Comparison of ENCODE assay signal across 37 cellular contexts in genomic region chr12:252634-253033, GRCh38. TPM values are rescaled to one million over a fixed set of nuclear protein-coding genes. Genes with fewer than 3 reads are reported as not detected.
DNase-seq lines count a peak whose midpoint lies in the region; ATAC-seq and TF ChIP-seq lines count a peak whose summit lies in the region.
"Had no signal": no experiment of that assay in that cellular context is flagged by ENCODE, and none has a peak within 500 bp of the region (broad histone marks: within the 10 kb centered on the region; RNA-seq: fewer than 3 reads in every experiment).

No MANE protein-coding gene starts in this region.

- H3K4me3 Mint-ChIP-seq in Calu3 (ENCODE audit: low read depth, unreplicated experiment) (no peak overlapping the region), progenitor cell of endocrine pancreas (ENCODE audit: low read depth) (peak overlapping the region; percentile 25)
- no peak overlapping the region for H3K4me3 Mint-ChIP-seq in CD8-positive, alpha-beta memory T cell
- H3K4me3 Mint-ChIP-seq: activated CD4-positive, alpha-beta memory T cell treated with anti-CD3 and anti-CD28 coated beads, Interleukin-2, amount 10 ng/mL, durations not matched to agents 7 days and 5 days; CD8-positive, alpha-beta T cell; effector memory CD8-positive, alpha-beta T cell; natural killer cell treated with Interleukin-12 subunit alpha and Interleukin-12 subunit beta and Interleukin-15 and Interleukin-18, amount 100 ng/mL, for 72 hours; T-helper 2 cell treated with Interferon-gamma antibody and Interleukin-4, amounts not matched to agents 5 μg/mL and 100 μg/mL, for 36 hours had no signal

- DNase-seq in Calu3 = peak; percentile 14
- DNase-seq in NCI-H146 treated with DMSO at 0.1 percent for 48 hours (lab: John Stamatoyannopoulos, UW; ENCODE audit: unreplicated experiment) = peak; percentile 15
- peak; percentile 48 for DNase-seq in hepatocyte (ENCODE audit: low spot score)
- DNase-seq in progenitor cell of endocrine pancreas (ENCODE audit: low spot score, unreplicated experiment) = peak; percentile 50
- DNase-seq in CD8-positive, alpha-beta memory T cell = no peak
- no peak for DNase-seq in activated naive CD4-positive, alpha-beta T cell treated with anti-CD3 and anti-CD28 coated beads, Interleukin-2, amount 50 U/mL, for 16 hours
- DNase-seq: activated CD4-positive, alpha-beta memory T cell treated with anti-CD3 and anti-CD28 coated beads, Interleukin-2, amount 10 ng/mL, durations not matched to agents 7 days and 5 days; activated CD4-positive, alpha-beta T cell treated with anti-CD3 and anti-CD28 coated beads for 1 hour; activated CD8-positive, alpha-beta memory T cell treated with anti-CD3 and anti-CD28 coated beads, Interleukin-2, amount 50 U/mL, for 4 hours; activated naive CD4-positive, alpha-beta T cell; adrenal gland; BE2C; CD8-positive, alpha-beta T cell; central memory CD4-positive, alpha-beta T cell; cortex of kidney; effector memory CD8-positive, alpha-beta T cell; foreskin fibroblast; heart right ventricle; KBM-7; kidney glomerular epithelial cell; lower lobe of right lung; NCI-H1105 treated with DMSO at 0.1 percent for 48 hours; NCI-H2029; NCI-H226; NCI-H774; small intestine; stimulated activated naive CD8-positive, alpha-beta T cell treated with anti-CD3 and anti-CD28 coated beads, Interleukin-15, Interleukin-2, amounts not matched to agents 100 U/mL and 50 U/mL, for 24 hours; testis had no signal

- H3K36me3 ChIP-seq in hepatocyte (replicated peaks; ENCODE audit: insufficient read depth, low read depth) = no peaks in the 10 kb centered on the region
- H3K36me3 ChIP-seq in CD8-positive, alpha-beta memory T cell (ENCODE audit: insufficient read depth, low read length) = no peaks in the 10 kb centered on the region
- H3K36me3 ChIP-seq: adrenal gland, BE2C, heart right ventricle, lower lobe of right lung, pancreas had no signal

- TF ChIP-seq CTCF in Calu3 (IDR thresholded peaks at IDR 0.05; ENCODE audit: unreplicated experiment) (no peak), hepatocyte (IDR thresholded peaks at IDR 0.05; ENCODE audit: poor library complexity) (no peak), progenitor cell of endocrine pancreas (IDR thresholded peaks at IDR 0.05; ENCODE audit: unreplicated experiment) (no peak)

- H2AFZ ChIP-seq in hepatocyte = no peak overlapping the region

- no peaks in the 10 kb centered on the region for H3K4me1 ChIP-seq in hepatocyte (ENCODE audit: insufficient read depth)
- H3K4me1 ChIP-seq in CD8-positive, alpha-beta memory T cell (ENCODE audit: insufficient read depth, low read length) = no peaks in the 10 kb centered on the region
- H3K4me1 ChIP-seq: adrenal gland, BE2C, heart right ventricle, lower lobe of right lung, pancreas, testis had no signal

- peaks cover 36% of the 10 kb centered on the region for H3K27me3 Mint-ChIP-seq in Calu3 (ENCODE audit: unreplicated experiment)
- peaks cover 17% of the 10 kb centered on the region for H3K27me3 Mint-ChIP-seq in progenitor cell of endocrine pancreas
- peaks cover 20 to 54% of the 10 kb centered on the region in 2 donors for H3K27me3 Mint-ChIP-seq in CD8-positive, alpha-beta memory T cell

- 50% methylated on average over 4 of the region's 5 CpGs for WGBS in hepatocyte (ENCODE audit: low lambda C conversion rate, missing lambda C conversion rate)

- H3K9me3 ChIP-seq in hepatocyte (ENCODE audit: low read depth) = peaks cover 4% of the 10 kb centered on the region
- peaks cover 5% of the 10 kb centered on the region for H3K9me3 ChIP-seq in CD8-positive, alpha-beta memory T cell (ENCODE audit: low read length)
- H3K9me3 ChIP-seq: BE2C, lower lobe of right lung, pancreas, testis had no signal

- peak overlapping the region; percentile 55 for H3K27ac ChIP-seq in hepatocyte
- H3K27ac ChIP-seq in CD8-positive, alpha-beta memory T cell (ENCODE audit: low read depth, low read length) = no peak overlapping the region
- H3K27ac ChIP-seq: adrenal gland, heart right ventricle, lower lobe of right lung, pancreas, testis had no signal

- no peaks in the 10 kb centered on the region for H3K79me2 ChIP-seq in hepatocyte

- H3K4me3 ChIP-seq in hepatocyte = no peak overlapping the region
- no peak overlapping the region for H3K4me3 ChIP-seq in CD8-positive, alpha-beta memory T cell (ENCODE audit: low read length)
- H3K4me3 ChIP-seq: adrenal gland, heart right ventricle, lower lobe of right lung, pancreas, testis had no signal

- no peaks in the 10 kb centered on the region for H3K9me2 ChIP-seq in hepatocyte (replicated peaks; ENCODE audit: insufficient read depth)

- intact Hi-C loops in Calu3 (cut with micrococcal nuclease; ENCODE audit: unreplicated experiment) = no loop called here

- no TSS peak for BruUV-seq in Calu3 (replicated peaks; lab: Mats Ljungman, UMichigan)

- H3K4me1 Mint-ChIP-seq in Calu3 (ENCODE audit: low read depth, unreplicated experiment) = no peaks in the 10 kb centered on the region
- H3K4me1 Mint-ChIP-seq in progenitor cell of endocrine pancreas (ENCODE audit: low read depth) = peaks cover 28% of the 10 kb centered on the region
- no peaks in the 10 kb centered on the region for H3K4me1 Mint-ChIP-seq in CD8-positive, alpha-beta memory T cell
- H3K4me1 Mint-ChIP-seq: activated CD4-positive, alpha-beta memory T cell treated with anti-CD3 and anti-CD28 coated beads, Interleukin-2, amount 10 ng/mL, durations not matched to agents 7 days and 5 days had no signal

- POLR2A ChIA-PET in CD8-positive, alpha-beta memory T cell (lab: Charles Lee) = no interaction called here

- H3K27me3 ChIP-seq in hepatocyte = no peaks in the 10 kb centered on the region
- peaks cover 5% of the 10 kb centered on the region for H3K27me3 ChIP-seq in CD8-positive, alpha-beta memory T cell (ENCODE audit: insufficient read depth, low read length, poor library complexity, severe bottlenecking)
- H3K27me3 ChIP-seq: BE2C, pancreas, testis had no signal

- H4K20me1 ChIP-seq in hepatocyte (ENCODE audit: insufficient read depth, poor library complexity, severe bottlenecking) = no peaks in the 10 kb centered on the region

- H3K27ac Mint-ChIP-seq in Calu3 (ENCODE audit: unreplicated experiment) (no peak overlapping the region), progenitor cell of endocrine pancreas (peak overlapping the region; percentile 85)
- no peak overlapping the region for H3K27ac Mint-ChIP-seq in CD8-positive, alpha-beta memory T cell
- H3K27ac Mint-ChIP-seq: activated CD4-positive, alpha-beta memory T cell treated with anti-CD3 and anti-CD28 coated beads, Interleukin-2, amount 10 ng/mL, durations not matched to agents 7 days and 5 days; CD8-positive, alpha-beta T cell; effector memory CD8-positive, alpha-beta T cell; natural killer cell treated with Interleukin-12 subunit alpha and Interleukin-12 subunit beta and Interleukin-15 and Interleukin-18, amount 100 ng/mL, for 72 hours; T-helper 2 cell treated with Interferon-gamma antibody and Interleukin-4, amounts not matched to agents 5 μg/mL and 100 μg/mL, for 36 hours had no signal

- H3K9me3 Mint-ChIP-seq in Calu3 (ENCODE audit: low read depth, unreplicated experiment) = peaks cover 5% of the 10 kb centered on the region
- H3K9me3 Mint-ChIP-seq in progenitor cell of endocrine pancreas (ENCODE audit: low read depth) = peaks cover 5% of the 10 kb centered on the region
- peaks cover 2 to 8% (median 5%) of the 10 kb centered on the region in 5 donors for H3K9me3 Mint-ChIP-seq in CD8-positive, alpha-beta memory T cell
- H3K9me3 Mint-ChIP-seq: activated CD4-positive, alpha-beta memory T cell treated with anti-CD3 and anti-CD28 coated beads, Interleukin-2, amount 10 ng/mL, durations not matched to agents 7 days and 5 days had no signal

- no peak for ATAC-seq in GM18909 (IDR thresholded peaks at IDR 0.05; ENCODE audit: poor library complexity, unreplicated experiment)
- ATAC-seq: CD8-positive, alpha-beta T cell; effector memory CD8-positive, alpha-beta T cell; esophagus mucosa; heart right ventricle; stimulated activated naive CD8-positive, alpha-beta T cell treated with anti-CD3 and anti-CD28 coated beads, Interleukin-15, Interleukin-2, amounts not matched to agents 100 U/mL and 50 U/mL, for 24 hours had no signal

- no peak overlapping the region for H3K4me2 ChIP-seq in hepatocyte

- CTCF ChIA-PET in Calu3 (lab: Charles Lee) = interaction anchor here (0.6 kb wide), 1 partner anchor 474 kb away, joined by 3 read pairs; no protein-coding TSS in a partner anchor
- CTCF ChIA-PET in CD8-positive, alpha-beta memory T cell (lab: Charles Lee) = no interaction called here

- H3K36me3 Mint-ChIP-seq in Calu3 (ENCODE audit: insufficient read depth, unreplicated experiment) (no peaks in the 10 kb centered on the region), progenitor cell of endocrine pancreas (ENCODE audit: insufficient read depth) (no peaks in the 10 kb centered on the region)
- H3K36me3 Mint-ChIP-seq in CD8-positive, alpha-beta memory T cell = peaks cover 0 to 14% (median 3%) of the 10 kb centered on the region in 3 donors
- H3K36me3 Mint-ChIP-seq: CD8-positive, alpha-beta T cell; natural killer cell treated with Interleukin-12 subunit alpha and Interleukin-12 subunit beta and Interleukin-15 and Interleukin-18, amount 100 ng/mL, for 72 hours had no signal

RNA-seq across cellular contexts. Expression of gene SLC6A13, which starts 10.0 kb away (rescaled TPM):
- total RNA-seq in Calu3 (2022) (3.5 and 4.8 TPM in 2 replicates), hepatocyte (1.9 and 3.8 TPM in 2 replicates), progenitor cell of endocrine pancreas (0.60 and 0.98 TPM in 2 replicates)
- polyA plus RNA-seq in hepatocyte = 5.9 and 13.0 TPM in 2 replicates
- total RNA-seq in CD8-positive, alpha-beta memory T cell = under 1 TPM; 0.09 to 0.31 TPM
- not detected for polyA plus RNA-seq in CD8-positive, alpha-beta memory T cell
- total RNA-seq: activated CD4-positive, alpha-beta memory T cell treated with anti-CD3 and anti-CD28 coated beads, Interleukin-2, amount 10 ng/mL, durations not matched to agents 7 days and 5 days; CD8-positive, alpha-beta T cell; esophagus mucosa; G401; HT1080 had no signal

RNA-seq across cellular contexts. Expression of gene SLC6A12, which starts 38.7 kb away (rescaled TPM):
- total RNA-seq in Calu3 (2022) = 0.90 and 1.8 TPM in 2 replicates
- 7.9 and 10.3 TPM in 2 replicates for total RNA-seq in hepatocyte
- 3.9 and 6.1 TPM in 2 replicates for polyA plus RNA-seq in hepatocyte
- total RNA-seq in progenitor cell of endocrine pancreas = 3.1 and 4.7 TPM in 2 replicates
- total RNA-seq in CD8-positive, alpha-beta memory T cell = under 1 TPM; 0.16 to 0.37 TPM
- not detected for polyA plus RNA-seq in CD8-positive, alpha-beta memory T cell
- total RNA-seq: activated CD4-positive, alpha-beta memory T cell treated with anti-CD3 and anti-CD28 coated beads, Interleukin-2, amount 10 ng/mL, durations not matched to agents 7 days and 5 days; CD8-positive, alpha-beta T cell; G401; HT1080; MCF 10A; RPMI7951 had no signal

Comparison
In these comparisons a context has a peak if more than half of its experiments do, and no peak if none do; other contexts are left out.
1. DNase-seq: peak in Calu3 (single experiment), NCI-H146 treated with DMSO at 0.1 percent for 48 hours (single experiment), hepatocyte (single experiment) and progenitor cell of endocrine pancreas (single experiment); none in CD8-positive, alpha-beta memory T cell (0 of 5) and activated naive CD4-positive, alpha-beta T cell treated with anti-CD3 and anti-CD28 coated beads, Interleukin-2, amount 50 U/mL, for 16 hours (single experiment).